ENCODE assay signal across 1 cellular context in the genomic region with DNA sequence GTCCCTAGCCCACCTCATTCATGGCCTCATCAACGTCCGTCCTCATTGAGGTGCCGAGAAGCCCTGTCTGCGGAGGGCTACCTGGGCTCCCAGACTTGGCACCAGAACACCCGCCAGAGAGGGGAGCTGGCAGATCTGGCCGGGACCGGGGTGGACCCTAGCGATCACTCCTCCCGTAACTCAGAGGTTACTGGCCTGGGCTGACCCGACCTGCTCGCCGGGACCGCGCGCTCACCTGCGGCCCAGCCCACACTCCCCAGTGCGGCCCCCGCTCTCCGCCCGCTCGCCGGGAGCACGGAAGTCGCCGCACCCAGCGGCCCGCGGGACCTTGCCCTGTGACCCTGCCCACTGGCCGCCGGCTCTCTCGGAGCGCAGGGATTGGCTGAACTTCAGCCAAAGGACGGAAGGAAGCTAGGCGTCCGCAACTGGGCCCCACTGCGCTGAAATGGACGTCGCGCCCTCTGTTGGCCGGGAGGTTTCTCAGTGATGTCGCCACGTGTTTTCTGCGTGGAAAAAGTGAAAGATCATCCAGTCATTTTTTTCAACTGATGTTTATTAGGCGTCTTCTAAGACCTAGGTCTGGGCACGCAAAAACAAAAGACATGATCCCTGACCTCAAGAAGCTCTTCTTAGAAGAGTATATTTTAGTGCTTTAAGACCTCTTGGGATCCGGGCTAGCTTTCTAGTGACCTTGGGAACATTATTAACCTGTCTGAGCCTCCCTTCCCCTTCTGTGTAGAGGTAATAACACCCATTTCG.
TF ChIP-seq lines count a peak whose summit lies in the region.

A gene with protein sequence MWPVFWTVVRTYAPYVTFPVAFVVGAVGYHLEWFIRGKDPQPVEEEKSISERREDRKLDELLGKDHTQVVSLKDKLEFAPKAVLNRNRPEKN (minus strand): TSS at position 308 of the 759 bp plus-strand sequence. CDS start 3,772 bp downstream, outside the sequence.

TF ChIP-seq in GM12878, 131 proteins besides CTCF, POLR2A, EP300 and RAD21 (continued from another document and continues in another):
- TF ChIP-seq TCF3 (IDR thresholded peaks at IDR 0.05; ENCODE audit: borderline replicate concordance, insufficient read depth, low read depth, low read length) (0 out of 2 replicates have a peak, but pooled peaks have one; percentile 22), PAX5 (IDR thresholded peaks at IDR 0.05; ENCODE audit: borderline replicate concordance, low read depth, low read length) (no peak; the same call in 1 of the 2 replicates), NRF1 (conservative IDR thresholded peaks at IDR 0.05; ENCODE audit: low read depth, low read length) (no peak), SRF (IDR thresholded peaks at IDR 0.05; ENCODE audit: low read depth in 2 of 2, low read length in 2 of 2) (no peak), KAT2A (conservative IDR thresholded peaks at IDR 0.05; ENCODE audit: control insufficient read depth, low read depth, low read length) (no peak), HDAC6 (IDR thresholded peaks at IDR 0.05; ENCODE audit: unreplicated experiment) (peak; percentile 58), KDM1A (IDR thresholded peaks at IDR 0.05; ENCODE audit: borderline replicate concordance) (no peak), PML (IDR thresholded peaks at IDR 0.05; ENCODE audit: low read length) (peak; percentile 79), STAT3 (IDR thresholded peaks at IDR 0.05; ENCODE audit: low read depth, low read length) (no peak), NFXL1 (IDR thresholded peaks at IDR 0.05; ENCODE audit: borderline replicate concordance) (no peak), NFIC (IDR thresholded peaks at IDR 0.05; ENCODE audit: low read depth, low read length) (no peak), EGR1 (IDR thresholded peaks at IDR 0.05; ENCODE audit: borderline replicate concordance in 1 of 2, low read depth in 2 of 2, low read length in 2 of 2) (peak in 1 of 2 experiments; percentile 70; a peak in 2 of 3 replicates), NR2F1 (conservative IDR thresholded peaks at IDR 0.05) (peak; percentile 98), ZNF384 (IDR thresholded peaks at IDR 0.05; ENCODE audit: borderline replicate concordance, low read depth, low read length) (peak; percentile 43; the same call in 1 of the 2 replicates), SIX5 (IDR thresholded peaks at IDR 0.05; ENCODE audit: low read depth, low read length, severe bottlenecking) (peak; percentile 23), ESRRA (IDR thresholded peaks at IDR 0.05; ENCODE audit: low read length) (no peak), GABPA (IDR thresholded peaks at IDR 0.05; ENCODE audit: low read depth) (peak; percentile 88), CHD2 (IDR thresholded peaks at IDR 0.05; ENCODE audit: borderline replicate concordance, low read depth, low read length) (peak; percentile 73; the same call in 1 of the 2 replicates), IRF4 (IDR thresholded peaks at IDR 0.05; ENCODE audit: low read depth, low read length) (0 out of 2 replicates have a peak, but pooled peaks have one; percentile 40), FOS (IDR thresholded peaks at IDR 0.05; ENCODE audit: borderline replicate concordance, extremely low read depth, insufficient read length) (no peak), GATAD2B (conservative IDR thresholded peaks at IDR 0.05; ENCODE audit: low read depth) (0 out of 2 replicates have a peak, but pooled peaks have one; percentile 61), MXI1 (IDR thresholded peaks at IDR 0.05; ENCODE audit: low read depth, low read length) (peak; percentile 95), CBX5 (IDR thresholded peaks at IDR 0.05; ENCODE audit: low read depth) (no peak; the same call in 1 of the 2 replicates), RFX5 (IDR thresholded peaks at IDR 0.05; ENCODE audit: low read depth, low read length) (no peak), POLR2AphosphoS2 (IDR thresholded peaks at IDR 0.05; ENCODE audit: low read depth, low read length) (peak; percentile 81), RAD51 (IDR thresholded peaks at IDR 0.05) (peak; percentile 82), POLR2AphosphoS5 (IDR thresholded peaks at IDR 0.05; ENCODE audit: low read length) (peak; percentile 97), TCF12 (IDR thresholded peaks at IDR 0.05; ENCODE audit: low read depth, low read length) (peak; percentile 7; the same call in 1 of the 2 replicates)
- TF ChIP-seq, protein P1, sequence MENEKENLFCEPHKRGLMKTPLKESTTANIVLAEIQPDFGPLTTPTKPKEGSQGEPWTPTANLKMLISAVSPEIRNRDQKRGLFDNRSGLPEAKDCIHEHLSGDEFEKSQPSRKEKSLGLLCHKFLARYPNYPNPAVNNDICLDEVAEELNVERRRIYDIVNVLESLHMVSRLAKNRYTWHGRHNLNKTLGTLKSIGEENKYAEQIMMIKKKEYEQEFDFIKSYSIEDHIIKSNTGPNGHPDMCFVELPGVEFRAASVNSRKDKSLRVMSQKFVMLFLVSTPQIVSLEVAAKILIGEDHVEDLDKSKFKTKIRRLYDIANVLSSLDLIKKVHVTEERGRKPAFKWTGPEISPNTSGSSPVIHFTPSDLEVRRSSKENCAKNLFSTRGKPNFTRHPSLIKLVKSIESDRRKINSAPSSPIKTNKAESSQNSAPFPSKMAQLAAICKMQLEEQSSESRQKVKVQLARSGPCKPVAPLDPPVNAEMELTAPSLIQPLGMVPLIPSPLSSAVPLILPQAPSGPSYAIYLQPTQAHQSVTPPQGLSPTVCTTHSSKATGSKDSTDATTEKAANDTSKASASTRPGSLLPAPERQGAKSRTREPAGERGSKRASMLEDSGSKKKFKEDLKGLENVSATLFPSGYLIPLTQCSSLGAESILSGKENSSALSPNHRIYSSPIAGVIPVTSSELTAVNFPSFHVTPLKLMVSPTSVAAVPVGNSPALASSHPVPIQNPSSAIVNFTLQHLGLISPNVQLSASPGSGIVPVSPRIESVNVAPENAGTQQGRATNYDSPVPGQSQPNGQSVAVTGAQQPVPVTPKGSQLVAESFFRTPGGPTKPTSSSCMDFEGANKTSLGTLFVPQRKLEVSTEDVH (IDR thresholded peaks at IDR 0.05; ENCODE audit: low read depth, partially characterized antibody), result no peak
- TF ChIP-seq, protein P2, sequence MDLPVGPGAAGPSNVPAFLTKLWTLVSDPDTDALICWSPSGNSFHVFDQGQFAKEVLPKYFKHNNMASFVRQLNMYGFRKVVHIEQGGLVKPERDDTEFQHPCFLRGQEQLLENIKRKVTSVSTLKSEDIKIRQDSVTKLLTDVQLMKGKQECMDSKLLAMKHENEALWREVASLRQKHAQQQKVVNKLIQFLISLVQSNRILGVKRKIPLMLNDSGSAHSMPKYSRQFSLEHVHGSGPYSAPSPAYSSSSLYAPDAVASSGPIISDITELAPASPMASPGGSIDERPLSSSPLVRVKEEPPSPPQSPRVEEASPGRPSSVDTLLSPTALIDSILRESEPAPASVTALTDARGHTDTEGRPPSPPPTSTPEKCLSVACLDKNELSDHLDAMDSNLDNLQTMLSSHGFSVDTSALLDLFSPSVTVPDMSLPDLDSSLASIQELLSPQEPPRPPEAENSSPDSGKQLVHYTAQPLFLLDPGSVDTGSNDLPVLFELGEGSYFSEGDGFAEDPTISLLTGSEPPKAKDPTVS (IDR thresholded peaks at IDR 0.05; ENCODE audit: low read depth, low read length), result no peak; the same call in 1 of the 2 replicates
- TF ChIP-seq, protein P3, sequence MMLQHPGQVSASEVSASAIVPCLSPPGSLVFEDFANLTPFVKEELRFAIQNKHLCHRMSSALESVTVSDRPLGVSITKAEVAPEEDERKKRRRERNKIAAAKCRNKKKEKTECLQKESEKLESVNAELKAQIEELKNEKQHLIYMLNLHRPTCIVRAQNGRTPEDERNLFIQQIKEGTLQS (IDR thresholded peaks at IDR 0.05; ENCODE audit: borderline replicate concordance, extremely low read depth, low read depth, low read length), result no peak
- TF ChIP-seq, protein P4, sequence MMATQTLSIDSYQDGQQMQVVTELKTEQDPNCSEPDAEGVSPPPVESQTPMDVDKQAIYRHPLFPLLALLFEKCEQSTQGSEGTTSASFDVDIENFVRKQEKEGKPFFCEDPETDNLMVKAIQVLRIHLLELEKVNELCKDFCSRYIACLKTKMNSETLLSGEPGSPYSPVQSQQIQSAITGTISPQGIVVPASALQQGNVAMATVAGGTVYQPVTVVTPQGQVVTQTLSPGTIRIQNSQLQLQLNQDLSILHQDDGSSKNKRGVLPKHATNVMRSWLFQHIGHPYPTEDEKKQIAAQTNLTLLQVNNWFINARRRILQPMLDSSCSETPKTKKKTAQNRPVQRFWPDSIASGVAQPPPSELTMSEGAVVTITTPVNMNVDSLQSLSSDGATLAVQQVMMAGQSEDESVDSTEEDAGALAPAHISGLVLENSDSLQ (IDR thresholded peaks at IDR 0.05), result no peak
- TF ChIP-seq, protein P5, sequence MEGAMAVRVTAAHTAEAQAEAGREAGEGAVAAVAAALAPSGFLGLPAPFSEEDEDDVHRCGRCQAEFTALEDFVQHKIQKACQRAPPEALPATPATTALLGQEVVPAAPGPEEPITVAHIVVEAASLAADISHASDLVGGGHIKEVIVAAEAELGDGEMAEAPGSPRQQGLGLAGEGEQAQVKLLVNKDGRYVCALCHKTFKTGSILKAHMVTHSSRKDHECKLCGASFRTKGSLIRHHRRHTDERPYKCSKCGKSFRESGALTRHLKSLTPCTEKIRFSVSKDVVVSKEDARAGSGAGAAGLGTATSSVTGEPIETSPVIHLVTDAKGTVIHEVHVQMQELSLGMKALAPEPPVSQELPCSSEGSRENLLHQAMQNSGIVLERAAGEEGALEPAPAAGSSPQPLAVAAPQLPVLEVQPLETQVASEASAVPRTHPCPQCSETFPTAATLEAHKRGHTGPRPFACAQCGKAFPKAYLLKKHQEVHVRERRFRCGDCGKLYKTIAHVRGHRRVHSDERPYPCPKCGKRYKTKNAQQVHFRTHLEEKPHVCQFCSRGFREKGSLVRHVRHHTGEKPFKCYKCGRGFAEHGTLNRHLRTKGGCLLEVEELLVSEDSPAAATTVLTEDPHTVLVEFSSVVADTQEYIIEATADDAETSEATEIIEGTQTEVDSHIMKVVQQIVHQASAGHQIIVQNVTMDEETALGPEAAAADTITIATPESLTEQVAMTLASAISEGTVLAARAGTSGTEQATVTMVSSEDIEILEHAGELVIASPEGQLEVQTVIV (IDR thresholded peaks at IDR 0.05; ENCODE audit: borderline replicate concordance, partially characterized antibody), result no peak
- TF ChIP-seq, protein P6, sequence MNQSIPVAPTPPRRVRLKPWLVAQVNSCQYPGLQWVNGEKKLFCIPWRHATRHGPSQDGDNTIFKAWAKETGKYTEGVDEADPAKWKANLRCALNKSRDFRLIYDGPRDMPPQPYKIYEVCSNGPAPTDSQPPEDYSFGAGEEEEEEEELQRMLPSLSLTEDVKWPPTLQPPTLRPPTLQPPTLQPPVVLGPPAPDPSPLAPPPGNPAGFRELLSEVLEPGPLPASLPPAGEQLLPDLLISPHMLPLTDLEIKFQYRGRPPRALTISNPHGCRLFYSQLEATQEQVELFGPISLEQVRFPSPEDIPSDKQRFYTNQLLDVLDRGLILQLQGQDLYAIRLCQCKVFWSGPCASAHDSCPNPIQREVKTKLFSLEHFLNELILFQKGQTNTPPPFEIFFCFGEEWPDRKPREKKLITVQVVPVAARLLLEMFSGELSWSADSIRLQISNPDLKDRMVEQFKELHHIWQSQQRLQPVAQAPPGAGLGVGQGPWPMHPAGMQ (IDR thresholded peaks at IDR 0.05; ENCODE audit: borderline replicate concordance), result no peak
- TF ChIP-seq, protein P7, sequence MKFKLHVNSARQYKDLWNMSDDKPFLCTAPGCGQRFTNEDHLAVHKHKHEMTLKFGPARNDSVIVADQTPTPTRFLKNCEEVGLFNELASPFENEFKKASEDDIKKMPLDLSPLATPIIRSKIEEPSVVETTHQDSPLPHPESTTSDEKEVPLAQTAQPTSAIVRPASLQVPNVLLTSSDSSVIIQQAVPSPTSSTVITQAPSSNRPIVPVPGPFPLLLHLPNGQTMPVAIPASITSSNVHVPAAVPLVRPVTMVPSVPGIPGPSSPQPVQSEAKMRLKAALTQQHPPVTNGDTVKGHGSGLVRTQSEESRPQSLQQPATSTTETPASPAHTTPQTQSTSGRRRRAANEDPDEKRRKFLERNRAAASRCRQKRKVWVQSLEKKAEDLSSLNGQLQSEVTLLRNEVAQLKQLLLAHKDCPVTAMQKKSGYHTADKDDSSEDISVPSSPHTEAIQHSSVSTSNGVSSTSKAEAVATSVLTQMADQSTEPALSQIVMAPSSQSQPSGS (IDR thresholded peaks at IDR 0.05; ENCODE audit: low read length), result no peak
- TF ChIP-seq, protein P8, sequence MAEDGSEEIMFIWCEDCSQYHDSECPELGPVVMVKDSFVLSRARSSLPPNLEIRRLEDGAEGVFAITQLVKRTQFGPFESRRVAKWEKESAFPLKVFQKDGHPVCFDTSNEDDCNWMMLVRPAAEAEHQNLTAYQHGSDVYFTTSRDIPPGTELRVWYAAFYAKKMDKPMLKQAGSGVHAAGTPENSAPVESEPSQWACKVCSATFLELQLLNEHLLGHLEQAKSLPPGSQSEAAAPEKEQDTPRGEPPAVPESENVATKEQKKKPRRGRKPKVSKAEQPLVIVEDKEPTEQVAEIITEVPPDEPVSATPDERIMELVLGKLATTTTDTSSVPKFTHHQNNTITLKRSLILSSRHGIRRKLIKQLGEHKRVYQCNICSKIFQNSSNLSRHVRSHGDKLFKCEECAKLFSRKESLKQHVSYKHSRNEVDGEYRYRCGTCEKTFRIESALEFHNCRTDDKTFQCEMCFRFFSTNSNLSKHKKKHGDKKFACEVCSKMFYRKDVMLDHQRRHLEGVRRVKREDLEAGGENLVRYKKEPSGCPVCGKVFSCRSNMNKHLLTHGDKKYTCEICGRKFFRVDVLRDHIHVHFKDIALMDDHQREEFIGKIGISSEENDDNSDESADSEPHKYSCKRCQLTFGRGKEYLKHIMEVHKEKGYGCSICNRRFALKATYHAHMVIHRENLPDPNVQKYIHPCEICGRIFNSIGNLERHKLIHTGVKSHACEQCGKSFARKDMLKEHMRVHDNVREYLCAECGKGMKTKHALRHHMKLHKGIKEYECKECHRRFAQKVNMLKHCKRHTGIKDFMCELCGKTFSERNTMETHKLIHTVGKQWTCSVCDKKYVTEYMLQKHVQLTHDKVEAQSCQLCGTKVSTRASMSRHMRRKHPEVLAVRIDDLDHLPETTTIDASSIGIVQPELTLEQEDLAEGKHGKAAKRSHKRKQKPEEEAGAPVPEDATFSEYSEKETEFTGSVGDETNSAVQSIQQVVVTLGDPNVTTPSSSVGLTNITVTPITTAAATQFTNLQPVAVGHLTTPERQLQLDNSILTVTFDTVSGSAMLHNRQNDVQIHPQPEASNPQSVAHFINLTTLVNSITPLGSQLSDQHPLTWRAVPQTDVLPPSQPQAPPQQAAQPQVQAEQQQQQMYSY (CRISPR knock-in tag; IDR thresholded peaks at IDR 0.05), result no peak
